1 cellular context compared by ENCODE assay signal in the genomic region with DNA sequence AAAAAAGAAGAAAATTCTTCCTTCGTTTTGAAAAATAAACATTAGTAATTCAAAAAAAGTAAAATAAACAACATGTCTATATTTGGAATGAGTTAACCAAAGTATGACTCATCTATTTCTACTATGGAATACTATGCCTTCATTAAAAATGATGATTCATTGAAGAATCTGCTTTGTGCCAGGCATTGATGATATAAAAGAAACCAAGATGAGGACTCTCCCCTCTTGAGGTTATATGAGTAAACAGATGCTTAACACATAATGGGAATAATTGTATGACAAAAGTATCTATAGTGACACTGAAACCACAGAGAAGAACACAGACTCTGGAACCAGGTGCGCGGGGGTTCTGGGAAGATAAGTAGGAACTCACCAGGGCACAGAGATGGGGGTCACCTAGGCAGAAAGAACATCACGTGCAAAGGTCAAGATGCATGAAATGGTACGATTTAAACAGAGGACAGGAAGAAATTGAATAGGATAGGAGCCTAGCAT.
TF ChIP-seq lines count a peak whose summit lies in the region.

No MANE protein-coding gene starts in this region.

TF ChIP-seq in GM12878, 131 proteins besides CTCF, POLR2A, EP300 and RAD21 (continued from another document):
- no peak for TF ChIP-seq SUZ12 (IDR thresholded peaks at IDR 0.05; ENCODE audit: unreplicated experiment)
- TF ChIP-seq ZNF217 (IDR thresholded peaks at IDR 0.05): no peak
- TF ChIP-seq, protein P1, sequence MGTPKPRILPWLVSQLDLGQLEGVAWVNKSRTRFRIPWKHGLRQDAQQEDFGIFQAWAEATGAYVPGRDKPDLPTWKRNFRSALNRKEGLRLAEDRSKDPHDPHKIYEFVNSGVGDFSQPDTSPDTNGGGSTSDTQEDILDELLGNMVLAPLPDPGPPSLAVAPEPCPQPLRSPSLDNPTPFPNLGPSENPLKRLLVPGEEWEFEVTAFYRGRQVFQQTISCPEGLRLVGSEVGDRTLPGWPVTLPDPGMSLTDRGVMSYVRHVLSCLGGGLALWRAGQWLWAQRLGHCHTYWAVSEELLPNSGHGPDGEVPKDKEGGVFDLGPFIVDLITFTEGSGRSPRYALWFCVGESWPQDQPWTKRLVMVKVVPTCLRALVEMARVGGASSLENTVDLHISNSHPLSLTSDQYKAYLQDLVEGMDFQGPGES (IDR thresholded peaks at IDR 0.05): no peak
- TF ChIP-seq JUND (IDR thresholded peaks at IDR 0.05; ENCODE audit: low read depth, low read length): no peak
- TF ChIP-seq STAT3 (IDR thresholded peaks at IDR 0.05; ENCODE audit: low read depth, low read length): no peak
- TF ChIP-seq ETV6 (conservative IDR thresholded peaks at IDR 0.05 in 1 of 2, IDR thresholded peaks at IDR 0.05 in 1 of 2; ENCODE audit: borderline replicate concordance in 1 of 2, low read depth in 1 of 2): no peak
- TF ChIP-seq BCLAF1 (IDR thresholded peaks at IDR 0.05): no peak
- no peak for TF ChIP-seq RELB (IDR thresholded peaks at IDR 0.05; ENCODE audit: low read depth)
- TF ChIP-seq, protein P2, sequence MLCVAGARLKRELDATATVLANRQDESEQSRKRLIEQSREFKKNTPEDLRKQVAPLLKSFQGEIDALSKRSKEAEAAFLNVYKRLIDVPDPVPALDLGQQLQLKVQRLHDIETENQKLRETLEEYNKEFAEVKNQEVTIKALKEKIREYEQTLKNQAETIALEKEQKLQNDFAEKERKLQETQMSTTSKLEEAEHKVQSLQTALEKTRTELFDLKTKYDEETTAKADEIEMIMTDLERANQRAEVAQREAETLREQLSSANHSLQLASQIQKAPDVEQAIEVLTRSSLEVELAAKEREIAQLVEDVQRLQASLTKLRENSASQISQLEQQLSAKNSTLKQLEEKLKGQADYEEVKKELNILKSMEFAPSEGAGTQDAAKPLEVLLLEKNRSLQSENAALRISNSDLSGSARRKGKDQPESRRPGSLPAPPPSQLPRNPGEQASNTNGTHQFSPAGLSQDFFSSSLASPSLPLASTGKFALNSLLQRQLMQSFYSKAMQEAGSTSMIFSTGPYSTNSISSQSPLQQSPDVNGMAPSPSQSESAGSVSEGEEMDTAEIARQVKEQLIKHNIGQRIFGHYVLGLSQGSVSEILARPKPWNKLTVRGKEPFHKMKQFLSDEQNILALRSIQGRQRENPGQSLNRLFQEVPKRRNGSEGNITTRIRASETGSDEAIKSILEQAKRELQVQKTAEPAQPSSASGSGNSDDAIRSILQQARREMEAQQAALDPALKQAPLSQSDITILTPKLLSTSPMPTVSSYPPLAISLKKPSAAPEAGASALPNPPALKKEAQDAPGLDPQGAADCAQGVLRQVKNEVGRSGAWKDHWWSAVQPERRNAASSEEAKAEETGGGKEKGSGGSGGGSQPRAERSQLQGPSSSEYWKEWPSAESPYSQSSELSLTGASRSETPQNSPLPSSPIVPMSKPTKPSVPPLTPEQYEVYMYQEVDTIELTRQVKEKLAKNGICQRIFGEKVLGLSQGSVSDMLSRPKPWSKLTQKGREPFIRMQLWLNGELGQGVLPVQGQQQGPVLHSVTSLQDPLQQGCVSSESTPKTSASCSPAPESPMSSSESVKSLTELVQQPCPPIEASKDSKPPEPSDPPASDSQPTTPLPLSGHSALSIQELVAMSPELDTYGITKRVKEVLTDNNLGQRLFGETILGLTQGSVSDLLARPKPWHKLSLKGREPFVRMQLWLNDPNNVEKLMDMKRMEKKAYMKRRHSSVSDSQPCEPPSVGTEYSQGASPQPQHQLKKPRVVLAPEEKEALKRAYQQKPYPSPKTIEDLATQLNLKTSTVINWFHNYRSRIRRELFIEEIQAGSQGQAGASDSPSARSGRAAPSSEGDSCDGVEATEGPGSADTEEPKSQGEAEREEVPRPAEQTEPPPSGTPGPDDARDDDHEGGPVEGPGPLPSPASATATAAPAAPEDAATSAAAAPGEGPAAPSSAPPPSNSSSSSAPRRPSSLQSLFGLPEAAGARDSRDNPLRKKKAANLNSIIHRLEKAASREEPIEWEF (IDR thresholded peaks at IDR 0.05; ENCODE audit: insufficient replicate concordance, low read depth, low read length): no peak
- TF ChIP-seq, protein P3, sequence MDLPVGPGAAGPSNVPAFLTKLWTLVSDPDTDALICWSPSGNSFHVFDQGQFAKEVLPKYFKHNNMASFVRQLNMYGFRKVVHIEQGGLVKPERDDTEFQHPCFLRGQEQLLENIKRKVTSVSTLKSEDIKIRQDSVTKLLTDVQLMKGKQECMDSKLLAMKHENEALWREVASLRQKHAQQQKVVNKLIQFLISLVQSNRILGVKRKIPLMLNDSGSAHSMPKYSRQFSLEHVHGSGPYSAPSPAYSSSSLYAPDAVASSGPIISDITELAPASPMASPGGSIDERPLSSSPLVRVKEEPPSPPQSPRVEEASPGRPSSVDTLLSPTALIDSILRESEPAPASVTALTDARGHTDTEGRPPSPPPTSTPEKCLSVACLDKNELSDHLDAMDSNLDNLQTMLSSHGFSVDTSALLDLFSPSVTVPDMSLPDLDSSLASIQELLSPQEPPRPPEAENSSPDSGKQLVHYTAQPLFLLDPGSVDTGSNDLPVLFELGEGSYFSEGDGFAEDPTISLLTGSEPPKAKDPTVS (IDR thresholded peaks at IDR 0.05; ENCODE audit: low read depth, low read length): no peak
